In genomic region chr1:156768610-156769295, GRCh38 we compare ENCODE assay signal across 10 cellular contexts. TPM values are rescaled to one million over a fixed set of nuclear protein-coding genes. Genes with fewer than 3 reads are reported as not detected.
DNase-seq lines count a peak whose midpoint lies in the region; ATAC-seq and TF ChIP-seq lines count a peak whose summit lies in the region.
"Had no signal": no experiment of that assay in that cellular context is flagged by ENCODE, and none has a peak within 500 bp of the region (broad histone marks: within the 10 kb centered on the region; RNA-seq: fewer than 3 reads in every experiment).

No MANE protein-coding gene starts in this region.

- peaks cover 47% of the 10 kb centered on the region for H3K4me1 ChIP-seq in lower lobe of right lung
- peaks cover 36 to 62% (median 46%) of the 10 kb centered on the region in 4 donors for H3K4me1 ChIP-seq in upper lobe of left lung

- H3K27ac Mint-ChIP-seq in activated naive CD8-positive, alpha-beta T cell treated with anti-CD3 and anti-CD28 coated beads for 36 hours = peak overlapping the region; percentile 26
- H3K27ac Mint-ChIP-seq in activated naive CD8-positive, alpha-beta T cell treated with anti-CD3 and anti-CD28 coated beads, Interleukin-2, amount 50 U/mL, for 24 hours = no peak overlapping the region
- no peak overlapping the region for H3K27ac Mint-ChIP-seq in activated CD4-positive, alpha-beta T cell treated with anti-CD3 and anti-CD28 coated beads for 36 hours
- H3K27ac Mint-ChIP-seq: activated CD4-positive, alpha-beta T cell treated with anti-CD3 and anti-CD28 coated beads, Interleukin-2, amount 10 ng/mL, durations not matched to agents 24 days and 14 days had no signal

- TF ChIP-seq POLR2A in upper lobe of left lung (IDR thresholded peaks at IDR 0.05) = no peak

- no peak for ATAC-seq in activated naive CD8-positive, alpha-beta T cell treated with anti-CD3 and anti-CD28 coated beads, Interleukin-2, amount 50 U/mL, for 24 hours
- ATAC-seq in lower lobe of right lung (no peak), upper lobe of left lung (ENCODE audit: low FRiP score in 2 of 2) (no peak), HG03135 (IDR thresholded peaks at IDR 0.05; ENCODE audit: unreplicated experiment) (no peak)
- no peak for ATAC-seq in activated CD4-positive, alpha-beta T cell treated with anti-CD3 and anti-CD28 coated beads for 36 hours

- POLR2A ChIA-PET in HEK293T (lab: Yijun Ruan, JAX) = interaction anchor here (1.1 to 7.7 kb wide), 7 partner anchors 17 to 115 kb away, joined by 3 to 123 read pairs (median 30); partner anchors contain the start of genes HDGF, ISG20L2, METTL25B and MRPL24
- POLR2A ChIA-PET in activated CD4-positive, alpha-beta T cell treated with anti-CD3 and anti-CD28 coated beads for 36 hours (lab: Charles Lee) = interaction anchor here (1.0 to 3.0 kb wide), 4 partner anchors 17 to 44 kb away, joined by 3 to 42 read pairs (median 20); partner anchors contain the start of genes HDGF, ISG20L2, METTL25B and MRPL24

- intact Hi-C loops in lower lobe of right lung (cut with DNase I) = no loop called here
- intact Hi-C loops in activated CD4-positive, alpha-beta T cell treated with anti-CD3 and anti-CD28 coated beads for 36 hours (cut with DNase I, micrococcal nuclease) = loop anchor here (5.0 to 10.0 kb wide), 3 partner anchors 81 to 716 kb away; partner anchors contain the start of genes ETV3 (in 1 of the 2), LAMTOR2 (in 1 of the 2) and UBQLN4 (in 1 of the 2)

- H3K36me3 ChIP-seq in brain microvascular endothelial cell (replicated peaks) (peaks cover 9% of the 10 kb centered on the region), lower lobe of right lung (peaks cover 22% of the 10 kb centered on the region), upper lobe of left lung (peaks cover 0 to 26% (median 2%) of the 10 kb centered on the region in 4 donors)

- H3K27me3 ChIP-seq in brain microvascular endothelial cell (replicated peaks) (no peaks in the 10 kb centered on the region), lower lobe of right lung (ENCODE audit: low read depth) (no peaks in the 10 kb centered on the region), upper lobe of left lung (no peaks in the 10 kb centered on the region)

- no peaks in the 10 kb centered on the region for H3K9me3 Mint-ChIP-seq in activated naive CD8-positive, alpha-beta T cell treated with anti-CD3 and anti-CD28 coated beads for 36 hours
- H3K9me3 Mint-ChIP-seq in activated naive CD8-positive, alpha-beta T cell treated with anti-CD3 and anti-CD28 coated beads, Interleukin-2, amount 50 U/mL, for 24 hours = no peaks in the 10 kb centered on the region
- H3K9me3 Mint-ChIP-seq in activated CD4-positive, alpha-beta T cell treated with anti-CD3 and anti-CD28 coated beads for 36 hours (ENCODE audit: low read depth) = no peaks in the 10 kb centered on the region
- H3K9me3 Mint-ChIP-seq: activated CD4-positive, alpha-beta T cell treated with anti-CD3 and anti-CD28 coated beads, Interleukin-2, amount 10 ng/mL, durations not matched to agents 24 days and 14 days had no signal

- H3K9me3 ChIP-seq in lower lobe of right lung (no peaks in the 10 kb centered on the region), upper lobe of left lung (no peaks in the 10 kb centered on the region)

- H3K27me3 Mint-ChIP-seq in activated naive CD8-positive, alpha-beta T cell treated with anti-CD3 and anti-CD28 coated beads for 36 hours = no peaks in the 10 kb centered on the region
- H3K27me3 Mint-ChIP-seq in activated naive CD8-positive, alpha-beta T cell treated with anti-CD3 and anti-CD28 coated beads, Interleukin-2, amount 50 U/mL, for 24 hours = no peaks in the 10 kb centered on the region
- no peaks in the 10 kb centered on the region for H3K27me3 Mint-ChIP-seq in activated CD4-positive, alpha-beta T cell treated with anti-CD3 and anti-CD28 coated beads for 36 hours
- H3K27me3 Mint-ChIP-seq: activated CD4-positive, alpha-beta T cell treated with anti-CD3 and anti-CD28 coated beads, Interleukin-2, amount 10 ng/mL, durations not matched to agents 24 days and 14 days had no signal

- TF ChIP-seq EP300 in upper lobe of left lung (IDR thresholded peaks at IDR 0.05) = no peak

- H3K4me1 Mint-ChIP-seq in activated naive CD8-positive, alpha-beta T cell treated with anti-CD3 and anti-CD28 coated beads for 36 hours = peaks cover 54% of the 10 kb centered on the region
- peaks cover 57% of the 10 kb centered on the region for H3K4me1 Mint-ChIP-seq in activated naive CD8-positive, alpha-beta T cell treated with anti-CD3 and anti-CD28 coated beads, Interleukin-2, amount 50 U/mL, for 24 hours
- peaks cover 50% of the 10 kb centered on the region for H3K4me1 Mint-ChIP-seq in activated CD4-positive, alpha-beta T cell treated with anti-CD3 and anti-CD28 coated beads for 36 hours

- H3K36me3 Mint-ChIP-seq in activated naive CD8-positive, alpha-beta T cell treated with anti-CD3 and anti-CD28 coated beads for 36 hours = peaks cover 43% of the 10 kb centered on the region
- H3K36me3 Mint-ChIP-seq in activated naive CD8-positive, alpha-beta T cell treated with anti-CD3 and anti-CD28 coated beads, Interleukin-2, amount 50 U/mL, for 24 hours (ENCODE audit: low read depth) = peaks cover 51% of the 10 kb centered on the region
- peaks cover 41% of the 10 kb centered on the region for H3K36me3 Mint-ChIP-seq in activated CD4-positive, alpha-beta T cell treated with anti-CD3 and anti-CD28 coated beads for 36 hours (ENCODE audit: low read depth)

- CTCF ChIA-PET in HEK293T (lab: Yijun Ruan, JAX) = interaction anchor here (1.2 kb wide), 1 partner anchor 43 kb away, joined by 5 read pairs; no protein-coding TSS in a partner anchor
- CTCF ChIA-PET in activated CD4-positive, alpha-beta T cell treated with anti-CD3 and anti-CD28 coated beads for 36 hours (lab: Charles Lee) = interaction anchor here (1.0 to 8.9 kb wide), 7 partner anchors 13 to 92 kb away, joined by 3 to 128 read pairs (median 5); partner anchors contain the start of genes ISG20L2, METTL25B, MRPL24 and NTRK1

- DNase-seq in activated naive CD8-positive, alpha-beta T cell treated with anti-CD3 and anti-CD28 coated beads for 36 hours = no peak
- no peak for DNase-seq in activated naive CD8-positive, alpha-beta T cell treated with anti-CD3 and anti-CD28 coated beads, Interleukin-2, amount 50 U/mL, for 24 hours
- DNase-seq in brain microvascular endothelial cell (no peak), lower lobe of right lung (no peak), upper lobe of left lung (no peak), HEK293T (ENCODE audit: extremely low spot score) (no peak)
- DNase-seq in activated CD4-positive, alpha-beta T cell treated with anti-CD3 and anti-CD28 coated beads for 36 hours = no peak
- DNase-seq: foreskin melanocyte had no signal

- TF ChIP-seq CTCF in brain microvascular endothelial cell (IDR thresholded peaks at IDR 0.05; ENCODE audit: low read depth, low read length, missing control alignments) (no peak), lower lobe of right lung (IDR thresholded peaks at IDR 0.05) (no peak), upper lobe of left lung (IDR thresholded peaks at IDR 0.05) (no peak)

- 28 to 35% methylated on average over 8 of the region's 8 CpGs for WGBS in upper lobe of left lung, 2 donors

- H3K4me3 Mint-ChIP-seq in activated naive CD8-positive, alpha-beta T cell treated with anti-CD3 and anti-CD28 coated beads for 36 hours = no peak overlapping the region
- H3K4me3 Mint-ChIP-seq in activated naive CD8-positive, alpha-beta T cell treated with anti-CD3 and anti-CD28 coated beads, Interleukin-2, amount 50 U/mL, for 24 hours = no peak overlapping the region
- H3K4me3 Mint-ChIP-seq in activated CD4-positive, alpha-beta T cell treated with anti-CD3 and anti-CD28 coated beads for 36 hours = no peak overlapping the region

- peak overlapping the region; percentile 95 for H3K4me3 ChIP-seq in brain microvascular endothelial cell (ENCODE audit: low read depth, low read length)
- peak overlapping the region; percentile 96 for H3K4me3 ChIP-seq in lower lobe of right lung
- H3K4me3 ChIP-seq in upper lobe of left lung = peak overlapping the region; percentile 83 to 93 (median 91)

- H3K27ac ChIP-seq in brain microvascular endothelial cell = no peak overlapping the region
- H3K27ac ChIP-seq in lower lobe of right lung = no peak overlapping the region
- H3K27ac ChIP-seq in upper lobe of left lung = peak overlapping the region in 2 of 4 donors; percentile 95

- in situ Hi-C loops in brain microvascular endothelial cell (cut with HindIII; ENCODE audit: low pct_ligation_motif_present, low sequenced_read_pairs) = no loop called here

TF ChIP-seq in HEK293T, 16 proteins besides CTCF, POLR2A, EP300 and RAD21:
- TF ChIP-seq L3MBTL2 (conservative IDR thresholded peaks at IDR 0.05) (no peak), NFRKB (IDR thresholded peaks at IDR 0.05) (no peak)

RNA-seq across cellular contexts. Expression of gene PRCC, which starts 1.4 kb away (rescaled TPM):
- 10 to 100 TPM; 91.8 to 96.0 TPM for total RNA-seq in activated naive CD8-positive, alpha-beta T cell treated with anti-CD3 and anti-CD28 coated beads for 36 hours
- 51.9 TPM for total RNA-seq in lower lobe of right lung
- 10 to 100 TPM; 36.5 to 52.4 (median 40.8) TPM for total RNA-seq in upper lobe of left lung
- total RNA-seq in activated CD4-positive, alpha-beta T cell treated with anti-CD3 and anti-CD28 coated beads for 36 hours = 100 to 1,000 TPM in 1 of 2 experiments, 10 to 100 TPM in 1; 80.4 to 110 TPM

RNA-seq across cellular contexts. Expression of gene HDGF, which starts 17.3 kb away (rescaled TPM):
- 100 to 1,000 TPM; 271 to 274 TPM for total RNA-seq in activated naive CD8-positive, alpha-beta T cell treated with anti-CD3 and anti-CD28 coated beads for 36 hours
- total RNA-seq in lower lobe of right lung (146 TPM), upper lobe of left lung (100 to 1,000 TPM; 129 to 231 (median 182) TPM)
- 100 to 1,000 TPM; 312 to 358 TPM for total RNA-seq in activated CD4-positive, alpha-beta T cell treated with anti-CD3 and anti-CD28 coated beads for 36 hours

RNA-seq across cellular contexts. Expression of gene MRPL24, which starts 27.9 kb away (rescaled TPM):
- total RNA-seq in activated naive CD8-positive, alpha-beta T cell treated with anti-CD3 and anti-CD28 coated beads for 36 hours = 10 to 100 TPM; 85.1 to 94.6 TPM
- 43.7 TPM for total RNA-seq in lower lobe of right lung
- total RNA-seq in upper lobe of left lung = 10 to 100 TPM; 19.6 to 52.5 (median 40.8) TPM
- 10 to 100 TPM; 81.9 to 89.7 TPM for total RNA-seq in activated CD4-positive, alpha-beta T cell treated with anti-CD3 and anti-CD28 coated beads for 36 hours

RNA-seq across cellular contexts. Expression of gene ISG20L2, which starts 40.2 kb away (rescaled TPM):
- total RNA-seq in activated naive CD8-positive, alpha-beta T cell treated with anti-CD3 and anti-CD28 coated beads for 36 hours = 10 to 100 TPM; 74.9 to 77.4 TPM
- total RNA-seq in lower lobe of right lung (22.6 TPM), upper lobe of left lung (10 to 100 TPM; 10.8 to 38.8 (median 22.9) TPM)
- 10 to 100 TPM; 48.4 to 65.2 TPM for total RNA-seq in activated CD4-positive, alpha-beta T cell treated with anti-CD3 and anti-CD28 coated beads for 36 hours

RNA-seq across cellular contexts. Expression of gene METTL25B, which starts 40.5 kb away (rescaled TPM):
- total RNA-seq in activated naive CD8-positive, alpha-beta T cell treated with anti-CD3 and anti-CD28 coated beads for 36 hours = 10 to 100 TPM; 24.4 to 24.9 TPM
- total RNA-seq in lower lobe of right lung (41.0 TPM), upper lobe of left lung (100 to 1,000 TPM in 1 of 6 donors, 10 to 100 TPM in 5; 23.4 to 131 (median 39.9) TPM)
- 10 to 100 TPM; 31.0 to 40.5 TPM for total RNA-seq in activated CD4-positive, alpha-beta T cell treated with anti-CD3 and anti-CD28 coated beads for 36 hours
